8 cellular contexts compared by ENCODE assay signal in genomic region chr15:79007066-79007465, GRCh38.
A peak's percentile ranks its signal among the peaks of the same experiment; 100 is the strongest.
DNase-seq lines count a peak whose midpoint lies in the region; ATAC-seq, FAIRE-seq and TF ChIP-seq lines count a peak whose summit lies in the region.
"Had no signal": no experiment of that assay in that cellular context is flagged by ENCODE, and none has a peak within 500 bp of the region (broad histone marks: within the 10 kb centered on the region; RNA-seq: fewer than 3 reads in every experiment).

No MANE protein-coding gene starts in this region.

- H3K4me3 Mint-ChIP-seq in brain, result no peak overlapping the region
- H3K4me3 Mint-ChIP-seq: T-helper 1 cell treated with Interleukin-12 subunit alpha and Interleukin-12 subunit beta and Interleukin-4 antibody, amounts not matched to agents 30 μg/mL and 1 μg/mL, for 36 hours had no signal

- ATAC-seq in HG03135 (IDR thresholded peaks at IDR 0.05; ENCODE audit: unreplicated experiment) (no peak), GM21717 (IDR thresholded peaks at IDR 0.05; ENCODE audit: unreplicated experiment) (no peak)

- TF ChIP-seq CTCF in brain (conservative IDR thresholded peaks at IDR 0.05), result peak; percentile 48 to 67

- DNase-seq in GM12892 (ENCODE audit: insufficient read length), result no peak
- peak; percentile 77 for DNase-seq in NCI-H146 treated with DMSO at 0.1 percent for 48 hours (lab: John Stamatoyannopoulos, UW; ENCODE audit: unreplicated experiment)
- peak; percentile 40 to 46 for DNase-seq in lung microvascular endothelial cell (ENCODE audit: low read depth in 2 of 2)
- no peak for DNase-seq in NK-92 treated with Interleukin-12 subunit alpha and Interleukin-12 subunit beta, amount 100 ng/mL, for 24 hours (lab: John Stamatoyannopoulos, UW)

- H3K27ac Mint-ChIP-seq in brain, result peak overlapping the region in 1 of 5 experiments; percentile 77
- H3K27ac Mint-ChIP-seq: T-helper 1 cell treated with Interleukin-12 subunit alpha and Interleukin-12 subunit beta and Interleukin-4 antibody, amounts not matched to agents 30 μg/mL and 1 μg/mL, for 36 hours had no signal

- H3K9me3 Mint-ChIP-seq in brain, result no peaks in the 10 kb centered on the region
- H3K9me3 Mint-ChIP-seq: T-helper 1 cell treated with Interleukin-12 subunit alpha and Interleukin-12 subunit beta and Interleukin-4 antibody, amounts not matched to agents 30 μg/mL and 1 μg/mL, for 36 hours had no signal

- H3K27me3 Mint-ChIP-seq in brain, result no peaks in the 10 kb centered on the region

- TF ChIP-seq POLR2A in GM12892 (IDR thresholded peaks at IDR 0.05; ENCODE audit: low read depth, low read length), result no peak

- peak; percentile 58 for FAIRE-seq in GM12892 (lab: Jason Lieb, UNC)

- no peaks in the 10 kb centered on the region for H3K36me3 Mint-ChIP-seq in brain

- peaks cover 8% of the 10 kb centered on the region for H3K4me1 Mint-ChIP-seq in brain

Comparison
In these comparisons a context has a peak if more than half of its experiments do, and no peak if none do; other contexts are left out.
1. DNase-seq: peak in NCI-H146 treated with DMSO at 0.1 percent for 48 hours (single experiment) and lung microvascular endothelial cell (2 of 2); none in GM12892 (single experiment) and NK-92 treated with Interleukin-12 subunit alpha and Interleukin-12 subunit beta, amount 100 ng/mL, for 24 hours (single experiment).